ENCODE assay signal across 8 cellular contexts in the genomic region with DNA sequence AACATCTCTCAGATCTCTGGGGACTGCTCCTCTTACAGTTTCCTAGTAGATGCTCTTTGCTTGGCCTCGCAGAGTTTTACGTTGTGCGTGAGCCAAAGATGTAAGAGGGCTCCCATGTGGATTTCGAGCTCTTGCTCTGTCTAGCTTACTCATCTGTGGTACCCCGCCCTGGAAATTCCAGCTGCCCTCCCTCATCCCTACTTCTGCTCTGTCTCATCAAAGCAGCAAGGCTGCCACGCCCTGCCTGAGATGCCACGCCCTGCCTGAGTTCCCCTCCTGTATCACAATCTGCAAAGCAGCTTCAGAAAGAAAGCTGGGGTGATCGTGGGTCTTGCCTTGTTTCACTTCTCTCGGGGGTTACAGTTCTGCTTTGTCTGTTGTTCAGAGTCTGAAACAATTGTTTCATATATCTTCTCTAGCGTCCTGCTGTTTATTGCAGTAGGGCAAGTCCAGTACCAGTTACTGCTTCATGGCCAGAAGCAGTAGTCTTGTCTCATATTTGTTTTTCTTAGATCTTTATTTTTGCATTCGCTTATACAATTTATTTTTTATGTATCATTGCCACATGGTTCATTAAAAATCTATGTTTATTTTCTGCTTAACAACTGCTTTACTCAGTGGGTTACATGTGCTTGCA. TPM values are rescaled to one million over a fixed set of nuclear protein-coding genes. Genes with fewer than 3 reads are reported as not detected.
DNase-seq lines count a peak whose midpoint lies in the region; ATAC-seq and TF ChIP-seq lines count a peak whose summit lies in the region.

No MANE protein-coding gene starts in this region.

- TF ChIP-seq CTCF in GM13977 (IDR thresholded peaks at IDR 0.05; ENCODE audit: extremely low read depth, insufficient read depth, missing control alignments) (no peak), epithelial cell of esophagus (IDR thresholded peaks at IDR 0.05; ENCODE audit: insufficient read depth, low read depth, low read length, missing control alignments) (no peak), nephron progenitor cell (IDR thresholded peaks at IDR 0.05) (no peak), chondrocyte (IDR thresholded peaks at IDR 0.05) (no peak)

- peaks cover 13% of the 10 kb centered on the region for H3K27me3 Mint-ChIP-seq in nephron progenitor cell (ENCODE audit: low read depth, poor library complexity)
- no peaks in the 10 kb centered on the region for H3K27me3 Mint-ChIP-seq in chondrocyte (ENCODE audit: low read depth)

- peak; percentile 93 for ATAC-seq in GM21825 (IDR thresholded peaks at IDR 0.05; ENCODE audit: unreplicated experiment)
- ATAC-seq in stimulated activated effector memory CD8-positive, alpha-beta T cell treated with anti-CD3 and anti-CD28 coated beads, Interleukin-12 subunit alpha, Interleukin-12 subunit beta, amount 100 ng/mL, for 72 hours: no peak

- H3K9me3 Mint-ChIP-seq in stimulated activated effector memory CD8-positive, alpha-beta T cell treated with anti-CD3 and anti-CD28 coated beads, Interleukin-12 subunit alpha, Interleukin-12 subunit beta, amount 100 ng/mL, for 72 hours: no peaks in the 10 kb centered on the region
- H3K9me3 Mint-ChIP-seq in nephron progenitor cell (peaks cover 26% of the 10 kb centered on the region), chondrocyte (ENCODE audit: low read depth) (peaks cover 11% of the 10 kb centered on the region)

- peaks cover 6% of the 10 kb centered on the region for H3K4me1 Mint-ChIP-seq in stimulated activated effector memory CD8-positive, alpha-beta T cell treated with anti-CD3 and anti-CD28 coated beads, Interleukin-12 subunit alpha, Interleukin-12 subunit beta, amount 100 ng/mL, for 72 hours
- H3K4me1 Mint-ChIP-seq in nephron progenitor cell (no peaks in the 10 kb centered on the region), chondrocyte (ENCODE audit: low read depth) (peaks cover 8% of the 10 kb centered on the region)

- in situ Hi-C loops in GM13977 (cut with MboI; ENCODE audit: low pct_unique_long_range_greater_than_20kb, low sequenced_read_pairs, unreplicated experiment): no loop called here

- DNase-seq in GM13977 (ENCODE audit: low spot score) (peak; percentile 37), LoVo (ENCODE audit: low spot score) (peak; percentile 74), epithelial cell of esophagus (ENCODE audit: low read depth) (peak; percentile 94), nephron progenitor cell (no peak), chondrocyte (ENCODE audit: low spot score) (no peak)
- DNase-seq in stimulated activated effector memory CD8-positive, alpha-beta T cell treated with anti-CD3 and anti-CD28 coated beads, Interleukin-12 subunit alpha, Interleukin-12 subunit beta, amount 100 ng/mL, for 72 hours (ENCODE audit: low spot score in 2 of 2): no peak
- no peak for DNase-seq in stimulated activated CD8-positive, alpha-beta memory T cell treated with anti-CD3 and anti-CD28 coated beads, Interleukin-4, amount 100 ng/mL, for 48 hours

- no peaks in the 10 kb centered on the region for H3K36me3 Mint-ChIP-seq in stimulated activated effector memory CD8-positive, alpha-beta T cell treated with anti-CD3 and anti-CD28 coated beads, Interleukin-12 subunit alpha, Interleukin-12 subunit beta, amount 100 ng/mL, for 72 hours
- no peaks in the 10 kb centered on the region for H3K36me3 Mint-ChIP-seq in nephron progenitor cell (ENCODE audit: low read depth)
- peaks cover 2% of the 10 kb centered on the region for H3K36me3 Mint-ChIP-seq in chondrocyte (ENCODE audit: low read depth)

- H3K4me3 ChIP-seq in epithelial cell of esophagus (ENCODE audit: low read length): no peak overlapping the region

- H3K4me3 Mint-ChIP-seq in stimulated activated effector memory CD8-positive, alpha-beta T cell treated with anti-CD3 and anti-CD28 coated beads, Interleukin-12 subunit alpha, Interleukin-12 subunit beta, amount 100 ng/mL, for 72 hours: no peak overlapping the region
- H3K4me3 Mint-ChIP-seq in nephron progenitor cell (no peak overlapping the region), chondrocyte (ENCODE audit: unreplicated experiment) (no peak overlapping the region)

- peak overlapping the region; percentile 7 for H3K27ac Mint-ChIP-seq in stimulated activated effector memory CD8-positive, alpha-beta T cell treated with anti-CD3 and anti-CD28 coated beads, Interleukin-12 subunit alpha, Interleukin-12 subunit beta, amount 100 ng/mL, for 72 hours
- H3K27ac Mint-ChIP-seq in nephron progenitor cell (no peak overlapping the region), chondrocyte (ENCODE audit: unreplicated experiment) (no peak overlapping the region)

RNA-seq across cellular contexts. Expression of a gene that starts 36.1 kb away (rescaled TPM):
- 68.7 to 76.0 TPM (median 74.6 TPM) in 3 replicates for total RNA-seq in chondrocyte

Comparison
In these comparisons a context has a peak if more than half of its experiments do, and no peak if none do; other contexts are left out.
1. DNase-seq: peak in GM13977 (single experiment), LoVo (single experiment) and epithelial cell of esophagus (single experiment); none in stimulated activated effector memory CD8-positive, alpha-beta T cell treated with anti-CD3 and anti-CD28 coated beads, Interleukin-12 subunit alpha, Interleukin-12 subunit beta, amount 100 ng/mL, for 72 hours (0 of 2), nephron progenitor cell (single experiment), chondrocyte (single experiment) and stimulated activated CD8-positive, alpha-beta memory T cell treated with anti-CD3 and anti-CD28 coated beads, Interleukin-4, amount 100 ng/mL, for 48 hours (single experiment).